ENCODE assay signal across 24 cellular contexts in genomic region chr16:81899601-81900000, GRCh38.
"Had no signal": no experiment of that assay in that cellular context is flagged by ENCODE, and none has a peak within 500 bp of the region (broad histone marks: within the 10 kb centered on the region; RNA-seq: fewer than 3 reads in every experiment).

No MANE protein-coding gene starts in this region.

- ATAC-seq: activated CD8-positive, alpha-beta T cell treated with anti-CD3 and anti-CD28 coated beads, Interleukin-2, amount 10 ng/mL, durations not matched to agents 7 days and 5 days; activated naive CD4-positive, alpha-beta T cell treated with anti-CD3 and anti-CD28 coated beads, Interleukin-2, amount 50 U/mL, for 72 hours; activated naive CD8-positive, alpha-beta T cell treated with anti-CD3 and anti-CD28 coated beads, Interleukin-2, amount 50 U/mL, for 24 hours; body of pancreas; PC-3; T-helper 17 cell; WTC11 had no signal

- H3K9me3 Mint-ChIP-seq: activated naive CD8-positive, alpha-beta T cell treated with anti-CD3 and anti-CD28 coated beads, Interleukin-2, amount 50 U/mL, for 24 hours had no signal

- DNase-seq: activated CD4-positive, alpha-beta T cell treated with anti-CD3 and anti-CD28 coated beads for 48 hours; activated CD4-positive, alpha-beta T cell treated with anti-CD3 and anti-CD28 coated beads, Interleukin-2, amount 50 U/mL, for 4 hours; activated CD4-positive, CD25-positive, alpha-beta regulatory T cell treated with anti-CD3 and anti-CD28 coated beads, Interleukin-2, amount 50 U/mL, for 72 hours; activated CD8-positive, alpha-beta memory T cell treated with anti-CD3 and anti-CD28 coated beads, Interleukin-2, amount 50 U/mL, for 48 hours; activated CD8-positive, alpha-beta T cell treated with anti-CD3 and anti-CD28 coated beads, Interleukin-2, amount 10 ng/mL, durations not matched to agents 7 days and 5 days; activated naive CD4-positive, alpha-beta T cell treated with Interleukin-2 at 50 U/mL for 16 hours; activated naive CD8-positive, alpha-beta T cell treated with anti-CD3 and anti-CD28 coated beads, Interleukin-2, amount 50 U/mL, for 24 hours; activated T-cell treated with anti-CD3 and anti-CD28 coated beads, Interleukin-2, amount 50 U/mL, for 1 hour; amniotic stem cell; body of pancreas; central memory CD4-positive, alpha-beta T cell; KBM-7; NCI-H1417 treated with DMSO at 0.1 percent for 48 hours; NCI-H187; NCI-H2081; NCI-H526; PC-3; SHP77; T-helper 17 cell; T-helper 9 cell had no signal

- H3K27me3 Mint-ChIP-seq: activated naive CD8-positive, alpha-beta T cell treated with anti-CD3 and anti-CD28 coated beads, Interleukin-2, amount 50 U/mL, for 24 hours; T-helper 17 cell had no signal

- H3K4me1 Mint-ChIP-seq: activated naive CD8-positive, alpha-beta T cell treated with anti-CD3 and anti-CD28 coated beads, Interleukin-2, amount 50 U/mL, for 24 hours; T-helper 17 cell; WTC11 had no signal

- H3K27ac Mint-ChIP-seq: activated CD8-positive, alpha-beta T cell treated with anti-CD3 and anti-CD28 coated beads, Interleukin-2, amount 10 ng/mL, durations not matched to agents 7 days and 5 days; activated naive CD4-positive, alpha-beta T cell treated with anti-CD3 and anti-CD28 coated beads, Interleukin-2, amount 50 U/mL, for 72 hours; activated naive CD8-positive, alpha-beta T cell treated with anti-CD3 and anti-CD28 coated beads, Interleukin-2, amount 50 U/mL, for 24 hours; T-helper 17 cell; WTC11 had no signal

- H3K4me3 Mint-ChIP-seq: activated CD8-positive, alpha-beta T cell treated with anti-CD3 and anti-CD28 coated beads, Interleukin-2, amount 10 ng/mL, durations not matched to agents 7 days and 5 days; activated naive CD8-positive, alpha-beta T cell treated with anti-CD3 and anti-CD28 coated beads, Interleukin-2, amount 50 U/mL, for 24 hours; T-helper 17 cell; WTC11 had no signal

- FAIRE-seq: bronchial epithelial cell, RCC 7860 had no signal
